28 cellular contexts compared by ENCODE assay signal in the genomic region with DNA sequence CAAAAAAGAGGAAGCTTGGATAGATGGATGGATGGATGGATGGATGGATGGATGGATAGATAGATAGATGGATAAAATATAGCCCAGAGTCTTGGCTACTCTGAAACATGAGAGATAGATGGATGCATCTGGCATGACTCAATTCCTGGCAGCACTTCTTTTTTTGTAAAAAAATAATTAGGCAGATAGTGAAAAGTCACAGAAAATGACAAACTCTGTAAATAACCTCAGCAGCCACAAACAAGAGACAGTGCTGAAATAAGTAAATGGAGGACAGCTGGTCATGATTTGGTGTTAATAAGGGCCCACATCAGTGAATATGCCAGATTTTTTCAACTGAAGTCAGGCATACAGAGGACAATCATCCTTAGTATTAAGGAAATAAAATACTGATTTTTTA.
"Had no signal": no experiment of that assay in that cellular context is flagged by ENCODE, and none has a peak within 500 bp of the region (broad histone marks: within the 10 kb centered on the region; RNA-seq: fewer than 3 reads in every experiment).

No MANE protein-coding gene starts in this region.

- H3K36me3 ChIP-seq: left ventricle myocardium inferior, pancreas, prostate gland, stomach, thyroid gland, transverse colon, upper lobe of right lung had no signal

- H3K27me3 ChIP-seq: pancreas, stomach, testis, thyroid gland, transverse colon, upper lobe of right lung had no signal

- H3K27ac Mint-ChIP-seq: naive thymus-derived CD4-positive, alpha-beta T cell; nephron; stimulated activated naive B cell treated with anti-CD40 and anti-IgM and Interleukin-4, amounts not matched to agents 10 μg/mL and 1 μg/mL and 100 μg/mL, for 72 hours had no signal

- H3K9me3 Mint-ChIP-seq: nephron; neural crest cell; stimulated activated naive B cell treated with anti-CD40 and anti-IgM and Interleukin-4, amounts not matched to agents 10 μg/mL and 1 μg/mL and 100 μg/mL, for 72 hours had no signal

- H3K9me3 ChIP-seq: left ventricle myocardium inferior, mucosa of descending colon, pancreas, prostate gland, stomach, testis, thyroid gland, transverse colon, upper lobe of right lung had no signal

- H3K27ac ChIP-seq: left ventricle myocardium inferior, pancreas, prostate gland, skin epidermis, stomach, testis, thyroid gland, transverse colon, upper lobe of right lung had no signal

- H3K4me3 Mint-ChIP-seq: naive thymus-derived CD4-positive, alpha-beta T cell; nephron; neural crest cell; stimulated activated naive B cell treated with anti-CD40 and anti-IgM and Interleukin-4, amounts not matched to agents 10 μg/mL and 1 μg/mL and 100 μg/mL, for 72 hours had no signal

- H3K4me1 Mint-ChIP-seq: naive thymus-derived CD4-positive, alpha-beta T cell; stimulated activated naive B cell treated with anti-CD40 and anti-IgM and Interleukin-4, amounts not matched to agents 10 μg/mL and 1 μg/mL and 100 μg/mL, for 72 hours had no signal

- H3K4me3 ChIP-seq: left ventricle myocardium inferior, lung, mucosa of descending colon, pancreas, prostate gland, skin epidermis, stomach, testis, thyroid gland, transverse colon, upper lobe of right lung had no signal

- H3K36me3 Mint-ChIP-seq: naive thymus-derived CD4-positive, alpha-beta T cell; stimulated activated naive B cell treated with anti-CD40 and anti-IgM and Interleukin-4, amounts not matched to agents 10 μg/mL and 1 μg/mL and 100 μg/mL, for 72 hours had no signal

- ATAC-seq: mucosa of descending colon; naive thymus-derived CD4-positive, alpha-beta T cell; pancreas; right cardiac atrium; sciatic nerve; stimulated activated naive B cell treated with anti-CD40 and anti-IgM and Interleukin-4, amounts not matched to agents 10 μg/mL and 1 μg/mL and 100 μg/mL, for 72 hours; stimulated activated naive CD8-positive, alpha-beta T cell treated with anti-CD3 and anti-CD28 coated beads, Interleukin-15, Interleukin-2, amounts not matched to agents 100 U/mL and 50 U/mL, for 24 hours; upper lobe of right lung had no signal

- DNase-seq: islet precursor cell; left ventricle myocardium inferior; mesendoderm; midbrain; mucosa of descending colon; naive thymus-derived CD4-positive, alpha-beta T cell; nucleus accumbens; pancreas; posterior cingulate gyrus; retina; right cardiac atrium; stimulated activated CD4-positive, alpha-beta T cell treated with anti-CD3 and anti-CD28 coated beads, Interleukin-12 subunit alpha, Interleukin-12 subunit beta, amount 100 ng/mL, for 4 hours; stimulated activated CD4-positive, alpha-beta T cell treated with anti-CD3 and anti-CD28 coated beads, Interleukin-15, amount 100 ng/mL, for 24 hours; stimulated activated CD4-positive, alpha-beta T cell treated with anti-CD3 and anti-CD28 coated beads, Interleukin-2, amount 100 ng/mL, for 24 hours; stimulated activated CD4-positive, alpha-beta T cell treated with anti-CD3 and anti-CD28 coated beads, Interleukin-4, amount 100 ng/mL, for 1 hour; stimulated activated naive B cell treated with anti-CD40 and anti-IgM and Interleukin-4, amounts not matched to agents 10 μg/mL and 1 μg/mL and 100 μg/mL, for 72 hours; stimulated activated naive CD8-positive, alpha-beta T cell treated with anti-CD3 and anti-CD28 coated beads, Interleukin-15, Interleukin-2, amounts not matched to agents 100 U/mL and 50 U/mL, for 24 hours; stomach; thyroid gland; transverse colon; upper lobe of right lung had no signal

- H3K27me3 Mint-ChIP-seq: naive thymus-derived CD4-positive, alpha-beta T cell; stimulated activated naive B cell treated with anti-CD40 and anti-IgM and Interleukin-4, amounts not matched to agents 10 μg/mL and 1 μg/mL and 100 μg/mL, for 72 hours had no signal

- H3K4me1 ChIP-seq: left ventricle myocardium inferior, prostate gland, testis, thyroid gland, transverse colon, upper lobe of right lung had no signal
